Comparison of ENCODE assay signal across 10 cellular contexts in the genomic region with DNA sequence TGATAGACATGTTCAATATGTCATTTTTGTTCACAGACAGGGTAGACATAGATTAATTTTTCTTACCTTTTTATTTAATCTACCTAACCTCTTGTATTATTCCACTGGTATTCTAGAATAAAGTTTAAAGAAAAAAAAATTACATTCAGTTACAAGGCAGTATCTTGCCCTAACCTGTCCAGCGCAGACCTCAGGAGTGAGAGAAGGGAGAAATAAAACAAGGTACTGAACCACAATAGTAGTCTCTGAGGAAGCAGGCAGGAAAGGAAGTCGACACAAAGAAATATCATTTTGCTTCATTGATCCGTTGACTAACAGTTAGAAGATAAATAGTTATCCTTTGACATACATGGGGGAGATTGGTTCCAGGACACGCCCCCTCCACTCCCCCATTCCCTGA. TPM values are rescaled to one million over a fixed set of nuclear protein-coding genes. Genes with fewer than 3 reads are reported as not detected.
"Had no signal": no experiment of that assay in that cellular context is flagged by ENCODE, and none has a peak within 500 bp of the region (broad histone marks: within the 10 kb centered on the region; RNA-seq: fewer than 3 reads in every experiment).

No MANE protein-coding gene starts in this region.

- H3K9me3 ChIP-seq: HAP-1 had no signal

- H3K27ac ChIP-seq: GM23248 had no signal

- FAIRE-seq: HTR-8/SVneo, K562 had no signal

- ATAC-seq: HCT116, K562 had no signal

- H3K9ac ChIP-seq: GM23248 had no signal

- H2AFZ ChIP-seq: GM23248 had no signal

- DNase-seq: GM23248, GOT3, H7, IMR-90, KG1 had no signal

- H3K36me3 ChIP-seq: HAP-1 had no signal

- H3K4me3 ChIP-seq: GM23248, HAP-1, K562 had no signal

RNA-seq across cellular contexts. Expression of a gene that starts 12.5 kb away (rescaled TPM):
- total RNA-seq: HT-29, K562 had no signal
